In the genomic region with DNA sequence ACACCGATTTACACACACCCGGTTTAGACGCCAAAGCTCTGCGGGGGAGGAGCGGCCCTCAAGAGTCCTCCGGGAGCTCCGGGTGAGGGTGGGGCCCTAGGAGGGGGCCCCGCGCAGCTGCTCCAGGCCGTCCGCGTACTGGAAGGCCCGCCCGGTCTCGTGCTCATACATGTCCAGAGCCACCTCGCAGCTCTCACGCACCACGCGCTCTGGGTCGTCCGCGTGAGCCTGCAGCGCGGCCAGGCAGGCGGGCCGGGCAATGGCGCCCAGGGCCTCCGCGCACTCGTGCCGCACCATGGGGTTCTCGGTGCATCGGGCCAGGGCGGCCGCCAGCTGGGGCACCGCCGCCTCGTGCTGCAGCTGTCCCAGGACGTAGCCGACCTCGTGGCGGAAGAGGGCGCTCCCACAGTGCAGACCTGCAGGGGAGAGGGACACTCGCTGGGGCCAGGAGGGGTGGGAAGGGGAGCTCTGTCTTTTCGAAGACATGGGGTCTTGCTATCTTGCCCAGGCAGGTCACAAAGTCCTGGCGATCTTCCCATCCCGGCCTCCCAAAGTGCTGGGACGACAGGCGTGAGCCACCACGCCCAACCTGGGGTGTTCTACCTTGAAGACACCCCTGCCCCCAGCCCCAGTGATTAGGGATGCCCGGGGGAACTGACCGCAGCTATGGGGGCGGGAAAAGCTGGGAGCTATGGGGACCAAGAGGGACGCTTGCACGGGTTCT, we compare ENCODE assay signal across 21 cellular contexts. TPM values are rescaled to one million over a fixed set of nuclear protein-coding genes. Genes with fewer than 3 reads are reported as not detected.
DNase-seq lines count a peak whose midpoint lies in the region; ATAC-seq, FAIRE-seq and TF ChIP-seq lines count a peak whose summit lies in the region.
"Had no signal": no experiment of that assay in that cellular context is flagged by ENCODE, and none has a peak within 500 bp of the region (broad histone marks: within the 10 kb centered on the region; RNA-seq: fewer than 3 reads in every experiment).

No MANE protein-coding gene starts in this region.

- DNase-seq in HepG2 (ENCODE audit: low spot score) (no peak), right lobe of liver (no peak), mammary epithelial cell (no peak), osteoblast (ENCODE audit: insufficient read length, low spot score, missing footprints) (peak; percentile 68), ecto neural progenitor cell (ENCODE audit: low spot score) (no peak), MV-4-11 (lab: John Stamatoyannopoulos, UW) (no peak)
- DNase-seq: BE2C; CD4-positive, alpha-beta memory T cell; DMS153; DMS79 treated with DMSO at 0.1 percent for 48 hours; EL; H7 had no signal

- BruUV-seq in HepG2 (replicated peaks; lab: Mats Ljungman, UMichigan) (TSS peak; percentile 42), mammary epithelial cell (replicated peaks; lab: Mats Ljungman, UMichigan) (TSS peak; percentile 28)

- TF ChIP-seq EP300 in HepG2 (IDR thresholded peaks at IDR 0.05; ENCODE audit: low read depth in 2 of 2, low read length in 2 of 2) = no peak
- no peak for TF ChIP-seq EP300 in HepG2 (CRISPR knock-in tag; IDR thresholded peaks at IDR 0.05; ENCODE audit: borderline replicate concordance)

- H3K4me3 ChIP-seq in HepG2 (replicated peaks in 1 of 3; ENCODE audit: insufficient read depth in 1 of 3, low read depth in 2 of 3, low read length in 3 of 3) (no peak overlapping the region), right lobe of liver (no peak overlapping the region), mammary epithelial cell (replicated peaks in 1 of 3; ENCODE audit: insufficient read depth in 1 of 3, low read depth in 2 of 3, low read length in 3 of 3) (no peak overlapping the region), osteoblast (ENCODE audit: insufficient read depth, low read length) (no peak overlapping the region)
- H3K4me3 ChIP-seq: GM23338 had no signal

- FAIRE-seq in HepG2 (lab: Jason Lieb, UNC) = no peak
- FAIRE-seq: A204.1, D721Med, G401.6, GM12891, HTR-8/SVneo had no signal

- H3K9me3 ChIP-seq in HepG2 (ENCODE audit: low read length) (no peaks in the 10 kb centered on the region), right lobe of liver (no peaks in the 10 kb centered on the region), mammary epithelial cell (replicated peaks; ENCODE audit: insufficient read depth, low read length) (no peaks in the 10 kb centered on the region), osteoblast (ENCODE audit: low read depth, low read length) (no peaks in the 10 kb centered on the region)
- H3K9me3 ChIP-seq: BE2C had no signal

- dilution Hi-C loops in mammary epithelial cell (cut with HindIII; ENCODE audit: low sequenced_read_pairs) = no loop called here

- H2AFZ ChIP-seq in HepG2 (ENCODE audit: low read length) = no peak overlapping the region
- H2AFZ ChIP-seq in mammary epithelial cell (ENCODE audit: low read depth, low read length) = no peak overlapping the region
- H2AFZ ChIP-seq in osteoblast (ENCODE audit: low read length) = no peak overlapping the region
- H2AFZ ChIP-seq: GM23338 had no signal

- ATAC-seq in HepG2 = no peak
- ATAC-seq in right lobe of liver = no peak
- no peak for ATAC-seq in HG03460 (IDR thresholded peaks at IDR 0.05; ENCODE audit: unreplicated experiment)
- ATAC-seq: GM23338 had no signal

- intact Hi-C loops in HepG2 (cut with micrococcal nuclease; ENCODE audit: unreplicated experiment) (no loop called here), right lobe of liver (cut with DNase I) (no loop called here), mammary epithelial cell (cut with micrococcal nuclease) (no loop called here)

- H3K79me2 ChIP-seq in HepG2 (ENCODE audit: insufficient read depth, low read length) (no peaks in the 10 kb centered on the region), mammary epithelial cell (ENCODE audit: insufficient read depth, low read length) (peaks cover 2% of the 10 kb centered on the region), osteoblast (ENCODE audit: insufficient read depth, low read length) (no peaks in the 10 kb centered on the region)

- POLR2A ChIA-PET in HepG2 (lab: Yijun Ruan, JAX) = no interaction called here

- H3K27me3 ChIP-seq in HepG2 (ENCODE audit: control insufficient read depth in 1 of 2, insufficient read depth in 2 of 2, low read length in 2 of 2) = no peaks in the 10 kb centered on the region; a peak in 1 of 5 replicates
- H3K27me3 ChIP-seq in right lobe of liver = no peaks in the 10 kb centered on the region
- no peaks in the 10 kb centered on the region for H3K27me3 ChIP-seq in mammary epithelial cell (ENCODE audit: insufficient read depth, low read length)
- no peaks in the 10 kb centered on the region for H3K27me3 ChIP-seq in osteoblast (ENCODE audit: insufficient read depth, low read length)
- H3K27me3 ChIP-seq: BE2C had no signal

- TF ChIP-seq CTCF in HepG2 (CRISPR knock-in tag; IDR thresholded peaks at IDR 0.05) = no peak
- TF ChIP-seq CTCF in right lobe of liver (IDR thresholded peaks at IDR 0.05) = no peak
- TF ChIP-seq CTCF in mammary epithelial cell (conservative IDR thresholded peaks at IDR 0.05 in 1 of 2, IDR thresholded peaks at IDR 0.05 in 1 of 2; ENCODE audit: extremely low read depth in 1 of 2, insufficient read depth in 1 of 2, low read depth in 1 of 2, low read length in 2 of 2) = no peak
- no peak for TF ChIP-seq CTCF in osteoblast (IDR thresholded peaks at IDR 0.05; ENCODE audit: extremely low read depth, low read depth, low read length)

- CTCF ChIA-PET in HepG2 (lab: Yijun Ruan, JAX; ENCODE audit: low intra/inter-chr PET ratio, low total read pairs) (no interaction called here), mammary epithelial cell (lab: Charles Lee; ENCODE audit: low non-redundant PET) (no interaction called here)

- H3K4me1 ChIP-seq in HepG2 (ENCODE audit: insufficient read depth, low read length) (no peaks in the 10 kb centered on the region), right lobe of liver (no peaks in the 10 kb centered on the region), mammary epithelial cell (ENCODE audit: insufficient read depth, low read length) (no peaks in the 10 kb centered on the region), osteoblast (ENCODE audit: insufficient read depth, low read length) (no peaks in the 10 kb centered on the region)
- H3K4me1 ChIP-seq: BE2C had no signal

- TF ChIP-seq POLR2A in HepG2 (IDR thresholded peaks at IDR 0.05; ENCODE audit: insufficient read depth in 1 of 2, low read depth in 2 of 2, low read length in 2 of 2) = no peak
- TF ChIP-seq POLR2A in right lobe of liver (IDR thresholded peaks at IDR 0.05) = no peak

- H4K20me1 ChIP-seq in HepG2 (ENCODE audit: insufficient read depth, low read length) (no peaks in the 10 kb centered on the region), mammary epithelial cell (ENCODE audit: insufficient read depth, low read length) (no peaks in the 10 kb centered on the region), osteoblast (ENCODE audit: insufficient read depth, low read length) (peaks cover 3% of the 10 kb centered on the region)

- 96% methylated on average over 33 of the region's 55 CpGs for WGBS in HepG2 (ENCODE audit: low lambda C conversion rate)
- 83% methylated on average over 8 of the region's 55 CpGs for WGBS in right lobe of liver (ENCODE audit: insufficient coverage, low coverage, low lambda C conversion rate, missing lambda C conversion rate)
- 98% methylated on average over 16 of the region's 55 CpGs for WGBS in mammary epithelial cell (ENCODE audit: low coverage, missing lambda C conversion rate)

- in situ Hi-C loops in HepG2 (cut with HindIII; ENCODE audit: extremely low pct_ligation_motif_present, low pct_unique_long_range_greater_than_20kb) (no loop called here), mammary epithelial cell (cut with MboI; ENCODE audit: low sequenced_read_pairs in 2 of 2) (loop anchor here in 1 of 2 donors (25.0 kb wide), 1 partner anchor 529 kb away; no protein-coding TSS in a partner anchor)

- no peak overlapping the region for H3K27ac ChIP-seq in HepG2 (ENCODE audit: extremely low read length, insufficient read depth, low read length)
- no peak overlapping the region for H3K27ac ChIP-seq in right lobe of liver
- no peak overlapping the region for H3K27ac ChIP-seq in mammary epithelial cell (ENCODE audit: insufficient read depth, low read depth, low read length)
- no peak overlapping the region for H3K27ac ChIP-seq in osteoblast (ENCODE audit: low read depth, low read length)
- H3K27ac ChIP-seq: C4-2B had no signal

- H3K9ac ChIP-seq in HepG2 (ENCODE audit: insufficient read depth, low read depth, low read length) (no peak overlapping the region), mammary epithelial cell (ENCODE audit: insufficient read depth, low read length) (no peak overlapping the region)

- no peak for TF ChIP-seq RAD21 in HepG2 (CRISPR knock-in tag; IDR thresholded peaks at IDR 0.05)

- H3K36me3 ChIP-seq in HepG2 (replicated peaks in 1 of 2; ENCODE audit: control insufficient read depth in 1 of 2, insufficient read depth in 2 of 2, low read length in 2 of 2) (peaks cover 11 to 40% of the 10 kb centered on the region in 2 experiments; a peak in 4 of 5 replicates), right lobe of liver (peaks cover 0 to 32% (median 4%) of the 10 kb centered on the region in 4 donors), mammary epithelial cell (ENCODE audit: insufficient read depth, low read length) (peaks cover 9% of the 10 kb centered on the region), osteoblast (ENCODE audit: insufficient read depth, low read length) (peaks cover 28% of the 10 kb centered on the region)

- H3K4me2 ChIP-seq in HepG2 (ENCODE audit: low read depth, low read length) (no peak overlapping the region), mammary epithelial cell (ENCODE audit: insufficient read depth, low read depth, low read length) (no peak overlapping the region), osteoblast (ENCODE audit: insufficient read depth, low read length) (no peak overlapping the region)
- H3K4me2 ChIP-seq: GM23338 had no signal

RNA-seq across cellular contexts. Expression of a gene that starts 8.3 kb away (rescaled TPM):
- total RNA-seq in HepG2 (2016; rRNA removed; fragmentation: Illumina TruSeq; extraction: Trizol) (not detected in 2 replicates), right lobe of liver (not detected), mammary epithelial cell (1 to 10 TPM in 1 of 2 donors, not detected in 1; 2.7 TPM), osteoblast (not detected in 2 replicates)
- not detected in 2 replicates for total RNA-seq in HepG2 (2016; cell fraction: cytosol; rRNA removed; fragmentation: Illumina TruSeq; extraction: Trizol; ENCODE audit: low read depth)
- not detected in 2 replicates for total RNA-seq in HepG2 (2016; cell fraction: insoluble cytoplasmic fraction; rRNA removed; fragmentation: Illumina TruSeq; extraction: Trizol)
- not detected in 2 replicates for total RNA-seq in HepG2 (2016; cell fraction: membrane; rRNA removed; fragmentation: Illumina TruSeq; extraction: Trizol)
- not detected in 2 replicates for total RNA-seq in HepG2 (2016; cell fraction: nucleus; rRNA removed; fragmentation: Illumina TruSeq; extraction: Trizol)
- polyA plus RNA-seq in HepG2 (2011; rRNA removed) (not detected in 2 replicates), mammary epithelial cell (not detected)
- polyA plus RNA-seq in HepG2 (2011; cell fraction: cytosol; rRNA removed) = not detected in 2 replicates
- not detected in 2 replicates for polyA plus RNA-seq in HepG2 (2011; cell fraction: nucleus; rRNA removed)
- polyA plus RNA-seq in HepG2 (2012) = not detected in 2 replicates
- not detected in 2 replicates for polyA plus RNA-seq in HepG2 (2016; cell fraction: cytosol; fragmentation: Illumina TruSeq; extraction: Trizol; ENCODE audit: low read depth)
- not detected in 2 replicates for polyA plus RNA-seq in HepG2 (2016; cell fraction: insoluble cytoplasmic fraction; fragmentation: Illumina TruSeq; extraction: Trizol; ENCODE audit: low read depth)
- polyA plus RNA-seq in HepG2 (2016; cell fraction: membrane; fragmentation: Illumina TruSeq; extraction: Trizol; ENCODE audit: low read depth) = not detected in 2 replicates
- not detected in 2 replicates for polyA plus RNA-seq in HepG2 (2016; cell fraction: nucleus; fragmentation: Illumina TruSeq; extraction: Trizol; ENCODE audit: insufficient read depth, low read depth)
- not detected in 2 replicates for polyA minus RNA-seq in HepG2 (2011; rRNA and poly(A)+ RNA removed; ENCODE audit: low replicate concordance)
- not detected in 2 replicates for polyA minus RNA-seq in HepG2 (2011; cell fraction: cytosol; rRNA and poly(A)+ RNA removed)
- polyA minus RNA-seq in HepG2 (2011; cell fraction: nucleus; rRNA and poly(A)+ RNA removed) = not detected in 2 replicates
- not detected for polyA minus RNA-seq in mammary epithelial cell
- total RNA-seq: CD4-positive, alpha-beta memory T cell; GM23338; H7 had no signal
- polyA plus RNA-seq: AG04450; CD4-positive, alpha-beta memory T cell; GM23338 had no signal

RNA-seq across cellular contexts. Expression of a gene that starts 8.9 kb away (rescaled TPM):
- 10.3 and 13.7 TPM in 2 replicates for total RNA-seq in HepG2 (2016; rRNA removed; fragmentation: Illumina TruSeq; extraction: Trizol)
- 2.2 TPM in 2 replicates for total RNA-seq in HepG2 (2016; cell fraction: cytosol; rRNA removed; fragmentation: Illumina TruSeq; extraction: Trizol; ENCODE audit: low read depth)
- 10.1 and 13.2 TPM in 2 replicates for total RNA-seq in HepG2 (2016; cell fraction: insoluble cytoplasmic fraction; rRNA removed; fragmentation: Illumina TruSeq; extraction: Trizol)
- 5.2 and 7.2 TPM in 2 replicates for total RNA-seq in HepG2 (2016; cell fraction: membrane; rRNA removed; fragmentation: Illumina TruSeq; extraction: Trizol)
- 5.0 and 6.8 TPM in 2 replicates for total RNA-seq in HepG2 (2016; cell fraction: nucleus; rRNA removed; fragmentation: Illumina TruSeq; extraction: Trizol)
- 3.5 and 4.8 TPM in 2 replicates for polyA plus RNA-seq in HepG2 (2011; rRNA removed)
- 4.6 and 9.1 TPM in 2 replicates for polyA plus RNA-seq in HepG2 (2011; cell fraction: cytosol; rRNA removed)
- 7.4 and 8.4 TPM in 2 replicates for polyA plus RNA-seq in HepG2 (2011; cell fraction: nucleus; rRNA removed)
- polyA plus RNA-seq in HepG2 (2012) = 4.7 and 7.0 TPM in 2 replicates
- 1.5 and 2.2 TPM in 2 replicates for polyA plus RNA-seq in HepG2 (2016; cell fraction: cytosol; fragmentation: Illumina TruSeq; extraction: Trizol; ENCODE audit: low read depth)
- 12.2 and 13.2 TPM in 2 replicates for polyA plus RNA-seq in HepG2 (2016; cell fraction: insoluble cytoplasmic fraction; fragmentation: Illumina TruSeq; extraction: Trizol; ENCODE audit: low read depth)
- 3.7 and 4.3 TPM in 2 replicates for polyA plus RNA-seq in HepG2 (2016; cell fraction: membrane; fragmentation: Illumina TruSeq; extraction: Trizol; ENCODE audit: low read depth)
- polyA plus RNA-seq in HepG2 (2016; cell fraction: nucleus; fragmentation: Illumina TruSeq; extraction: Trizol; ENCODE audit: insufficient read depth, low read depth) = 10.0 and 11.0 TPM in 2 replicates
- polyA minus RNA-seq in HepG2 (2011; rRNA and poly(A)+ RNA removed; ENCODE audit: low replicate concordance) = 5.5 and 8.1 TPM in 2 replicates
- 4.5 and 6.8 TPM in 2 replicates for polyA minus RNA-seq in HepG2 (2011; cell fraction: cytosol; rRNA and poly(A)+ RNA removed)
- 3.5 and 5.0 TPM in 2 replicates for polyA minus RNA-seq in HepG2 (2011; cell fraction: nucleus; rRNA and poly(A)+ RNA removed)
- total RNA-seq in right lobe of liver = 10 to 100 TPM in 1 of 6 experiments, 1 to 10 TPM in 5; 3.7 to 16.7 (median 4.9) TPM
- total RNA-seq in mammary epithelial cell = 10 to 100 TPM; 11.7 to 14.7 TPM
- polyA plus RNA-seq in mammary epithelial cell = 11.0 TPM
- 3.4 TPM for polyA minus RNA-seq in mammary epithelial cell
- 7.7 and 8.3 TPM in 2 replicates for total RNA-seq in osteoblast

RNA-seq across cellular contexts. Expression of a gene that starts 11.2 kb away (rescaled TPM):
- total RNA-seq in HepG2 (2016; rRNA removed; fragmentation: Illumina TruSeq; extraction: Trizol) (47.4 and 70.6 TPM in 2 replicates), right lobe of liver (10 to 100 TPM in 1 of 6 experiments, 1 to 10 TPM in 4, not detected in 1; 2.1 to 38.1 (median 6.6) TPM), mammary epithelial cell (1 to 10 TPM in 1 of 2 donors, not detected in 1; 2.7 TPM), osteoblast (not detected in 2 replicates)
- total RNA-seq in HepG2 (2016; cell fraction: cytosol; rRNA removed; fragmentation: Illumina TruSeq; extraction: Trizol; ENCODE audit: low read depth) = 29.6 and 43.2 TPM in 2 replicates
- total RNA-seq in HepG2 (2016; cell fraction: insoluble cytoplasmic fraction; rRNA removed; fragmentation: Illumina TruSeq; extraction: Trizol) = 47.9 and 76.1 TPM in 2 replicates
- 38.7 and 54.4 TPM in 2 replicates for total RNA-seq in HepG2 (2016; cell fraction: membrane; rRNA removed; fragmentation: Illumina TruSeq; extraction: Trizol)
- 42.5 and 49.4 TPM in 2 replicates for total RNA-seq in HepG2 (2016; cell fraction: nucleus; rRNA removed; fragmentation: Illumina TruSeq; extraction: Trizol)
- polyA plus RNA-seq in HepG2 (2011; rRNA removed) (9.0 and 11.2 TPM in 2 replicates), mammary epithelial cell (0.90 TPM)
- polyA plus RNA-seq in HepG2 (2011; cell fraction: cytosol; rRNA removed) = 9.6 and 9.7 TPM in 2 replicates
- polyA plus RNA-seq in HepG2 (2011; cell fraction: nucleus; rRNA removed) = 3.7 and 4.5 TPM in 2 replicates
- polyA plus RNA-seq in HepG2 (2012) = 11.7 and 27.5 TPM in 2 replicates
- 59.2 and 77.1 TPM in 2 replicates for polyA plus RNA-seq in HepG2 (2016; cell fraction: cytosol; fragmentation: Illumina TruSeq; extraction: Trizol; ENCODE audit: low read depth)
- 77.8 and 93.1 TPM in 2 replicates for polyA plus RNA-seq in HepG2 (2016; cell fraction: insoluble cytoplasmic fraction; fragmentation: Illumina TruSeq; extraction: Trizol; ENCODE audit: low read depth)
- polyA plus RNA-seq in HepG2 (2016; cell fraction: membrane; fragmentation: Illumina TruSeq; extraction: Trizol; ENCODE audit: low read depth) = 72.5 and 86.0 TPM in 2 replicates
- polyA plus RNA-seq in HepG2 (2016; cell fraction: nucleus; fragmentation: Illumina TruSeq; extraction: Trizol; ENCODE audit: insufficient read depth, low read depth) = 132 and 146 TPM in 2 replicates
- polyA minus RNA-seq in HepG2 (2011; rRNA and poly(A)+ RNA removed; ENCODE audit: low replicate concordance) = 0.51 and 3.8 TPM in 2 replicates
- 3.0 and 6.0 TPM in 2 replicates for polyA minus RNA-seq in HepG2 (2011; cell fraction: cytosol; rRNA and poly(A)+ RNA removed)
- 0.64 and 1.4 TPM in 2 replicates for polyA minus RNA-seq in HepG2 (2011; cell fraction: nucleus; rRNA and poly(A)+ RNA removed)
- polyA minus RNA-seq in mammary epithelial cell = not detected
- total RNA-seq: CD4-positive, alpha-beta memory T cell had no signal
- polyA plus RNA-seq: CD4-positive, alpha-beta memory T cell had no signal

RNA-seq across cellular contexts. Expression of a gene that starts 14.6 kb away (rescaled TPM):
- 18.3 and 29.0 TPM in 2 replicates for total RNA-seq in HepG2 (2016; rRNA removed; fragmentation: Illumina TruSeq; extraction: Trizol)
- 7.3 and 8.3 TPM in 2 replicates for total RNA-seq in HepG2 (2016; cell fraction: cytosol; rRNA removed; fragmentation: Illumina TruSeq; extraction: Trizol; ENCODE audit: low read depth)
- total RNA-seq in HepG2 (2016; cell fraction: insoluble cytoplasmic fraction; rRNA removed; fragmentation: Illumina TruSeq; extraction: Trizol) = 14.2 and 28.7 TPM in 2 replicates
- 11.9 and 12.1 TPM in 2 replicates for total RNA-seq in HepG2 (2016; cell fraction: membrane; rRNA removed; fragmentation: Illumina TruSeq; extraction: Trizol)
- total RNA-seq in HepG2 (2016; cell fraction: nucleus; rRNA removed; fragmentation: Illumina TruSeq; extraction: Trizol) = 13.9 and 16.7 TPM in 2 replicates
- polyA plus RNA-seq in HepG2 (2011; rRNA removed) = 30.8 and 39.2 TPM in 2 replicates
- polyA plus RNA-seq in HepG2 (2011; cell fraction: cytosol; rRNA removed) = 14.2 and 18.0 TPM in 2 replicates
- 95.9 and 102 TPM in 2 replicates for polyA plus RNA-seq in HepG2 (2011; cell fraction: nucleus; rRNA removed)
- 24.3 and 37.8 TPM in 2 replicates for polyA plus RNA-seq in HepG2 (2012)
- 1.6 and 2.9 TPM in 2 replicates for polyA plus RNA-seq in HepG2 (2016; cell fraction: cytosol; fragmentation: Illumina TruSeq; extraction: Trizol; ENCODE audit: low read depth)
- 17.3 and 26.9 TPM in 2 replicates for polyA plus RNA-seq in HepG2 (2016; cell fraction: insoluble cytoplasmic fraction; fragmentation: Illumina TruSeq; extraction: Trizol; ENCODE audit: low read depth)
- 6.0 and 6.7 TPM in 2 replicates for polyA plus RNA-seq in HepG2 (2016; cell fraction: membrane; fragmentation: Illumina TruSeq; extraction: Trizol; ENCODE audit: low read depth)
- 52.3 and 54.5 TPM in 2 replicates for polyA plus RNA-seq in HepG2 (2016; cell fraction: nucleus; fragmentation: Illumina TruSeq; extraction: Trizol; ENCODE audit: insufficient read depth, low read depth)
- polyA minus RNA-seq in HepG2 (2011; rRNA and poly(A)+ RNA removed; ENCODE audit: low replicate concordance) = 18.4 and 43.6 TPM in 2 replicates
- 15.1 and 16.5 TPM in 2 replicates for polyA minus RNA-seq in HepG2 (2011; cell fraction: cytosol; rRNA and poly(A)+ RNA removed)
- polyA minus RNA-seq in HepG2 (2011; cell fraction: nucleus; rRNA and poly(A)+ RNA removed) = 17.9 and 24.6 TPM in 2 replicates
- 10 to 100 TPM; 18.7 to 34.1 (median 23.8) TPM for total RNA-seq in right lobe of liver
- total RNA-seq in mammary epithelial cell = 10 to 100 TPM; 49.8 to 55.0 TPM
- polyA plus RNA-seq in mammary epithelial cell = 35.3 TPM
- 46.5 TPM for polyA minus RNA-seq in mammary epithelial cell
- 36.6 and 39.5 TPM in 2 replicates for total RNA-seq in osteoblast

RNA-seq across cellular contexts. Expression of a gene that starts 47.4 kb away (rescaled TPM):
- total RNA-seq in HepG2 (2016; rRNA removed; fragmentation: Illumina TruSeq; extraction: Trizol) = not detected in 2 replicates
- not detected in 2 replicates for total RNA-seq in HepG2 (2016; cell fraction: cytosol; rRNA removed; fragmentation: Illumina TruSeq; extraction: Trizol; ENCODE audit: low read depth)
- not detected in 2 replicates for total RNA-seq in HepG2 (2016; cell fraction: insoluble cytoplasmic fraction; rRNA removed; fragmentation: Illumina TruSeq; extraction: Trizol)
- total RNA-seq in HepG2 (2016; cell fraction: membrane; rRNA removed; fragmentation: Illumina TruSeq; extraction: Trizol) = not detected in 2 replicates
- total RNA-seq in HepG2 (2016; cell fraction: nucleus; rRNA removed; fragmentation: Illumina TruSeq; extraction: Trizol) = not detected in 2 replicates
- not detected in 2 replicates for polyA plus RNA-seq in HepG2 (2011; rRNA removed)
- not detected in 2 replicates for polyA plus RNA-seq in HepG2 (2011; cell fraction: cytosol; rRNA removed)
- 0.32 TPM in 1 of 2 replicates, not detected in the other for polyA plus RNA-seq in HepG2 (2011; cell fraction: nucleus; rRNA removed)
- polyA plus RNA-seq in HepG2 (2012) = 0.24 and 0.35 TPM in 2 replicates
- polyA plus RNA-seq in HepG2 (2016; cell fraction: cytosol; fragmentation: Illumina TruSeq; extraction: Trizol; ENCODE audit: low read depth) = not detected in 2 replicates
- not detected in 2 replicates for polyA plus RNA-seq in HepG2 (2016; cell fraction: insoluble cytoplasmic fraction; fragmentation: Illumina TruSeq; extraction: Trizol; ENCODE audit: low read depth)
- not detected in 2 replicates for polyA plus RNA-seq in HepG2 (2016; cell fraction: membrane; fragmentation: Illumina TruSeq; extraction: Trizol; ENCODE audit: low read depth)
- not detected in 2 replicates for polyA plus RNA-seq in HepG2 (2016; cell fraction: nucleus; fragmentation: Illumina TruSeq; extraction: Trizol; ENCODE audit: insufficient read depth, low read depth)
- not detected in 2 replicates for polyA minus RNA-seq in HepG2 (2011; rRNA and poly(A)+ RNA removed; ENCODE audit: low replicate concordance)
- polyA minus RNA-seq in HepG2 (2011; cell fraction: cytosol; rRNA and poly(A)+ RNA removed) = not detected in 2 replicates
- polyA minus RNA-seq in HepG2 (2011; cell fraction: nucleus; rRNA and poly(A)+ RNA removed) = not detected in 2 replicates
- total RNA-seq in right lobe of liver = 1 to 10 TPM in 3 of 6 experiments, not detected in 3; 1.1 to 1.6 (median 1.3) TPM
- total RNA-seq in mammary epithelial cell = 1 to 10 TPM in 1 of 2 donors, not detected in 1; 1.9 TPM
- polyA plus RNA-seq in mammary epithelial cell = not detected
- polyA minus RNA-seq in mammary epithelial cell = not detected
- not detected in 2 replicates for total RNA-seq in osteoblast
- total RNA-seq: GM23338, H7 had no signal
- polyA plus RNA-seq: AG04450, GM23338 had no signal
